12 cellular contexts compared by ENCODE assay signal in the genomic region with DNA sequence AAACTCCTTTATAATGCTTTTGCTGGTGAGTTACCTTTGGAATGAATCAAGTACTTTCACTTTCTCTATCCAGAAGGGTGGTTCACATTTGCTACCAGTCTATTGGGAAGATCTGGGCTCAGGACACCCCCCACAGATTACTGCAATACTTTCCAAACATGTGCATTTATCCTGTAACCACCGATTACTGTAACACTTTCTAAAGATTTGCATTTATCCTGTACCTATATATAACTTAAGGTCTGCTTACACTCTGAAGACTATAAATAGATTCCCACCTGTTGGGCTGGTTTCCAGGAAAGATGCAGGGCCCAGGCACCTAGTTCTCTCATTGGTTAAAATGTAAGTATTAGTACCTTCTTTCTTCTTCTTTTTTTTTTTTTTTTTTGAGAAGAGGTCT.
DNase-seq lines count a peak whose midpoint lies in the region; ATAC-seq and FAIRE-seq lines count a peak whose summit lies in the region.
"Had no signal": no experiment of that assay in that cellular context is flagged by ENCODE, and none has a peak within 500 bp of the region (broad histone marks: within the 10 kb centered on the region; RNA-seq: fewer than 3 reads in every experiment).

No MANE protein-coding gene starts in this region.

- H3K27me3 ChIP-seq in ACC112 (ENCODE audit: insufficient read depth, low read length), result no peaks in the 10 kb centered on the region
- no peaks in the 10 kb centered on the region for H3K27me3 ChIP-seq in duodenal mucosa (ENCODE audit: control insufficient read depth in 1 of 2, insufficient read depth in 2 of 2, low read length in 2 of 2)
- H3K27me3 ChIP-seq: BLaER1 treated with 17β-estradiol and CSF1 and Interleukin-3, amounts not matched to agents 10 nM and 100 nM had no signal

- no peak overlapping the region for H3K27ac ChIP-seq in ACC112 (ENCODE audit: low read depth, low read length)
- no peak overlapping the region for H3K27ac ChIP-seq in duodenal mucosa (ENCODE audit: low read depth, low read length)
- H3K27ac ChIP-seq: BLaER1 treated with 17β-estradiol and CSF1 and Interleukin-3, amounts not matched to agents 10 nM and 100 nM had no signal

- peak overlapping the region; percentile 97 for H2AFZ ChIP-seq in ACC112 (ENCODE audit: low read length, unreplicated experiment)

- FAIRE-seq in frontal cortex (lab: Jason Lieb, UNC), result no peak

- no peaks in the 10 kb centered on the region for H3K79me2 ChIP-seq in ACC112 (ENCODE audit: control insufficient read depth, insufficient read depth, low read length, unreplicated experiment)

- H3K36me3 ChIP-seq in ACC112 (ENCODE audit: insufficient read depth, low read length) (no peaks in the 10 kb centered on the region), duodenal mucosa (ENCODE audit: control insufficient read depth in 1 of 2, insufficient read depth in 2 of 2, low read length in 2 of 2) (no peaks in the 10 kb centered on the region)
- H3K36me3 ChIP-seq: BLaER1 treated with 17β-estradiol and CSF1 and Interleukin-3, amounts not matched to agents 10 nM and 100 nM had no signal

- ATAC-seq in GM19035 (IDR thresholded peaks at IDR 0.05; ENCODE audit: unreplicated experiment), result peak; percentile 78
- peak; percentile 47 for ATAC-seq in HG03025 (IDR thresholded peaks at IDR 0.05; ENCODE audit: low FRiP score, unreplicated experiment)
- ATAC-seq: T-cell had no signal

- H3K9me3 ChIP-seq in duodenal mucosa (ENCODE audit: control insufficient read depth in 1 of 2, low read length in 2 of 2), result no peaks in the 10 kb centered on the region

- H3K9ac ChIP-seq in duodenal mucosa (ENCODE audit: low read depth in 1 of 2, low read length in 2 of 2), result peak overlapping the region in 1 of 2 donors; percentile 22
- H3K9ac ChIP-seq: BLaER1 treated with 17β-estradiol and CSF1 and Interleukin-3, amounts not matched to agents 10 nM and 100 nM had no signal

- H3K4me3 ChIP-seq in ACC112 (ENCODE audit: low read depth, low read length), result peak overlapping the region; percentile 77
- peak overlapping the region; percentile 37 to 57 for H3K4me3 ChIP-seq in duodenal mucosa (ENCODE audit: low read depth in 1 of 2, low read length in 2 of 2)
- H3K4me3 ChIP-seq: BLaER1 treated with 17β-estradiol and CSF1 and Interleukin-3, amounts not matched to agents 10 nM and 100 nM had no signal

- DNase-seq in HUDEP-2 (lab: John Stamatoyannopoulos, UW; ENCODE audit: unreplicated experiment in 76 of 76) (no peak), frontal cortex (ENCODE audit: low spot score in 2 of 2) (no peak)
- no peak for DNase-seq in activated naive CD4-positive, alpha-beta T cell (lab: John Stamatoyannopoulos, UW)
- no peak for DNase-seq in stimulated activated CD4-positive, alpha-beta T cell treated with anti-CD3 and anti-CD28 coated beads, Interleukin-2, amount 100 ng/mL, for 24 hours
- DNase-seq: cerebellar nuclear complex, NCI-H1694 treated with DMSO at 0.1 percent for 48 hours, T-cell had no signal

- H3K4me1 ChIP-seq in ACC112 (ENCODE audit: control insufficient read depth, insufficient read depth, low read length, unreplicated experiment) (peaks cover 5% of the 10 kb centered on the region), duodenal mucosa (ENCODE audit: control insufficient read depth in 1 of 2, insufficient read depth in 2 of 2, low read length in 2 of 2) (peaks cover 7% of the 10 kb centered on the region in 2 donors)
- H3K4me1 ChIP-seq: BLaER1 treated with 17β-estradiol and CSF1 and Interleukin-3, amounts not matched to agents 10 nM and 100 nM had no signal
